Comparison of ENCODE assay signal across 3 cellular contexts in the genomic region with DNA sequence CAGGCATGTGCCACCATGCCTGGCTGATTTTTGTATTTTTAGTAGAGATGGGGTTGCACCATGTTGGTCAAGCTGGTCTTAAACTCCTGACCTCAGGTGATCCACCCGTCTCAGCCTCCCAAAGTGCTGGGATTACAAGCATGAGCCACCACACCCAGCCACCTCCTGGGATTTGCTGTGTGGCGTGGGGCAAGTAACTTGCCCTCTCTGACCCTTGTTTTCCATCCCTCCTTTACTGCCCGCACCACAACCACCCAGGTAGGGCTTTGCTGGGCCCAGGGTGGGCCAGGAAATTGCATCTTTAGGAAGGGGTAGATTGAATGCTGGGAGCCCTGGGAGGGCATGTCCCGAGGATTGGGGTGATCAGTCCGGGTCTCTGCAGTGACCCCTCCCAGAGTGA.
A peak's percentile ranks its signal among the peaks of the same experiment; 100 is the strongest.
TF ChIP-seq lines count a peak whose summit lies in the region.

No MANE protein-coding gene starts in this region.

TF ChIP-seq in HEK293, 187 proteins besides CTCF, POLR2A, EP300 and RAD21:
- TF ChIP-seq ZNF768 (tag by site-specific recombination; IDR thresholded peaks at IDR 0.05) (peak; percentile 94; the same call in 1 of the 2 replicates), ZNF449 (tag by site-specific recombination; IDR thresholded peaks at IDR 0.05) (0 out of 2 replicates have a peak, but pooled peaks have one; percentile 37), BCL11B (tag by site-specific recombination; IDR thresholded peaks at IDR 0.05; ENCODE audit: low read depth) (0 out of 2 replicates have a peak, but pooled peaks have one; percentile 11)

TF ChIP-seq in K562, 482 proteins besides CTCF, POLR2A, EP300 and RAD21:
- TF ChIP-seq BCOR (IDR thresholded peaks at IDR 0.05) (peak; percentile 74), ZFP36 (IDR thresholded peaks at IDR 0.05; ENCODE audit: low read depth, low read length, partially characterized antibody) (peak; percentile 67), KDM1A (IDR thresholded peaks at IDR 0.05) (peak in 1 of 2 experiments; percentile 35; a peak in 1 of 4 replicates), RBM25 (IDR thresholded peaks at IDR 0.05; ENCODE audit: low read depth, low read length, severe bottlenecking) (peak; percentile 33), SMARCA5 (IDR thresholded peaks at IDR 0.05) (0 out of 2 replicates have a peak, but pooled peaks have one; percentile 38)

TF ChIP-seq in HepG2, 621 proteins besides CTCF, POLR2A, EP300 and RAD21:
- TF ChIP-seq ZNF768 (CRISPR knock-in tag; IDR thresholded peaks at IDR 0.05): peak; percentile 86
TF ChIP-seq in HepG2: peak in this region for 1; not testable (repeated sequence) for 620.
